ENCODE assay signal across 19 cellular contexts in genomic region chr6:3706547-3707467, GRCh38. TPM values are rescaled to one million over a fixed set of nuclear protein-coding genes. Genes with fewer than 3 reads are reported as not detected.
DNase-seq lines count a peak whose midpoint lies in the region; ATAC-seq and TF ChIP-seq lines count a peak whose summit lies in the region.
"Had no signal": no experiment of that assay in that cellular context is flagged by ENCODE, and none has a peak within 500 bp of the region (broad histone marks: within the 10 kb centered on the region; RNA-seq: fewer than 3 reads in every experiment).

No MANE protein-coding gene starts in this region.

- no peaks in the 10 kb centered on the region for H3K36me3 ChIP-seq in right lobe of liver
- H3K36me3 ChIP-seq in neural progenitor cell: no peaks in the 10 kb centered on the region
- no peaks in the 10 kb centered on the region for H3K36me3 ChIP-seq in thyroid gland
- H3K36me3 ChIP-seq: BLaER1 treated with 17β-estradiol and CSF1 and Interleukin-3, amounts not matched to agents 10 nM and 100 nM had no signal

- H3K27me3 ChIP-seq in right lobe of liver: no peaks in the 10 kb centered on the region
- no peaks in the 10 kb centered on the region for H3K27me3 ChIP-seq in neural progenitor cell
- no peaks in the 10 kb centered on the region for H3K27me3 ChIP-seq in thyroid gland
- H3K27me3 ChIP-seq: BLaER1 treated with 17β-estradiol and CSF1 and Interleukin-3, amounts not matched to agents 10 nM and 100 nM had no signal

- H3K4me3 ChIP-seq in cardiac fibroblast (replicated peaks in 1 of 2; ENCODE audit: low read depth in 2 of 2, low read length in 2 of 2): no peak overlapping the region
- no peak overlapping the region for H3K4me3 ChIP-seq in right lobe of liver
- H3K4me3 ChIP-seq in neural progenitor cell: no peak overlapping the region
- no peak overlapping the region for H3K4me3 ChIP-seq in thyroid gland (replicated peaks in 1 of 3)
- H3K4me3 ChIP-seq: A549; BLaER1 treated with 17β-estradiol and CSF1 and Interleukin-3, amounts not matched to agents 10 nM and 100 nM; GM12878 had no signal

- peaks cover 2% of the 10 kb centered on the region for H3K36me3 Mint-ChIP-seq in neural progenitor cell

- TF ChIP-seq POLR2A in right lobe of liver (IDR thresholded peaks at IDR 0.05): no peak
- no peak for TF ChIP-seq POLR2A in thyroid gland (IDR thresholded peaks at IDR 0.05)

- peaks cover 7% of the 10 kb centered on the region for H3K27me3 Mint-ChIP-seq in neural progenitor cell (ENCODE audit: insufficient read depth, low read depth)

- H2AFZ ChIP-seq in neural progenitor cell (replicated peaks): no peak overlapping the region

- no peak overlapping the region for H3K9ac ChIP-seq in neural progenitor cell
- H3K9ac ChIP-seq: BLaER1 treated with 17β-estradiol and CSF1 and Interleukin-3, amounts not matched to agents 10 nM and 100 nM had no signal

- no peaks in the 10 kb centered on the region for H3F3A ChIP-seq in neural progenitor cell (ENCODE audit: low read depth)

- H3K27ac ChIP-seq in right lobe of liver (no peak overlapping the region), neural progenitor cell (no peak overlapping the region), thyroid gland (no peak overlapping the region)
- H3K27ac ChIP-seq: A549 had no signal

- H4K20me1 ChIP-seq in neural progenitor cell (ENCODE audit: low read depth): no peaks in the 10 kb centered on the region
- H4K20me1 ChIP-seq: BLaER1 treated with 17β-estradiol and CSF1 and Interleukin-3, amounts not matched to agents 10 nM and 100 nM had no signal

- DNase-seq in HT1080 (ENCODE audit: low read depth): peak; percentile 27
- peak; percentile 48 to 87 for DNase-seq in cardiac fibroblast (ENCODE audit: low read depth in 2 of 2)
- peak; percentile 61 for DNase-seq in fibroblast of peridontal ligament (ENCODE audit: extremely low read depth)
- no peak for DNase-seq in right lobe of liver
- no peak for DNase-seq in neural progenitor cell (ENCODE audit: low spot score)
- DNase-seq in NCI-H345 (lab: John Stamatoyannopoulos, UW): no peak
- DNase-seq in activated gamma-delta T cell (lab: John Stamatoyannopoulos, UW): no peak
- no peak for DNase-seq in thyroid gland
- DNase-seq: DND-41, KBM-7, NCI-H1048, NCI-H146, NCI-H2081, NCI-H2227 treated with DMSO at 0.1 percent for 48 hours, NCI-H524 treated with DMSO at 0.1 percent for 48 hours had no signal

- no peaks in the 10 kb centered on the region for H3K4me1 ChIP-seq in right lobe of liver
- no peaks in the 10 kb centered on the region for H3K4me1 ChIP-seq in neural progenitor cell
- H3K4me1 ChIP-seq in thyroid gland: peaks cover 0 to 2% of the 10 kb centered on the region in 2 donors
- H3K4me1 ChIP-seq: A549 had no signal

- 70% methylated on average over 6 of the region's 7 CpGs for WGBS in right lobe of liver (ENCODE audit: insufficient coverage, low coverage, low lambda C conversion rate, missing lambda C conversion rate)
- 83 to 84% methylated on average over 7 of the region's 7 CpGs for WGBS in thyroid gland, 2 donors

- ATAC-seq in right lobe of liver: peak in 3 of 4 donors; percentile 19 to 64 (median 36)
- ATAC-seq: A549, GM12878, Panc1 had no signal

- no peak for TF ChIP-seq CTCF in cardiac fibroblast (IDR thresholded peaks at IDR 0.05; ENCODE audit: low read depth, low read length)
- TF ChIP-seq CTCF in right lobe of liver (IDR thresholded peaks at IDR 0.05): no peak
- no peak for TF ChIP-seq CTCF in neural progenitor cell (IDR thresholded peaks at IDR 0.05)
- TF ChIP-seq CTCF in thyroid gland (IDR thresholded peaks at IDR 0.05): no peak

- no peak overlapping the region for H3K4me3 Mint-ChIP-seq in neural progenitor cell

- no peak overlapping the region for H3K4me2 ChIP-seq in neural progenitor cell
- H3K4me2 ChIP-seq: A549 had no signal

- H3K79me2 ChIP-seq in neural progenitor cell (ENCODE audit: low read depth): no peaks in the 10 kb centered on the region

- intact Hi-C loops in right lobe of liver (cut with DNase I) (no loop called here), thyroid gland (cut with DNase I) (no loop called here)

- peaks cover 8% of the 10 kb centered on the region for H3K9me3 Mint-ChIP-seq in neural progenitor cell

- no peak overlapping the region for H3K27ac Mint-ChIP-seq in neural progenitor cell

- peaks cover 10% of the 10 kb centered on the region for H3K4me1 Mint-ChIP-seq in neural progenitor cell

- H3K9me3 ChIP-seq in right lobe of liver: no peaks in the 10 kb centered on the region
- H3K9me3 ChIP-seq in neural progenitor cell (ENCODE audit: low read depth): no peaks in the 10 kb centered on the region
- no peaks in the 10 kb centered on the region for H3K9me3 ChIP-seq in thyroid gland
- H3K9me3 ChIP-seq: A549 had no signal

RNA-seq across cellular contexts. Expression of gene PXDC1, which starts 44.7 kb away (rescaled TPM):
- 27.6 and 28.2 TPM in 2 replicates for total RNA-seq in HT1080 (2014; rRNA removed; shearing (Covaris generic))
- 30.5 and 31.4 TPM in 2 replicates for polyA plus RNA-seq in HT1080 (2015; cell fraction: cytosol; rRNA removed)
- polyA plus RNA-seq in HT1080 (2015; cell fraction: nucleus; rRNA removed): 15.6 and 28.1 TPM in 2 replicates
- total RNA-seq in right lobe of liver: 100 to 1,000 TPM in 3 of 6 experiments, 10 to 100 TPM in 3; 50.5 to 250 (median 97.5) TPM
- total RNA-seq in neural progenitor cell (ENCODE audit: low replicate concordance): 1.5 and 2.0 TPM in 2 replicates
- total RNA-seq in thyroid gland: 100 to 1,000 TPM in 1 of 4 donors, 10 to 100 TPM in 3; 73.5 to 102 (median 82.7) TPM

Comparison
In these comparisons a context has a peak if more than half of its experiments do, and no peak if none do; other contexts are left out.
1. DNase-seq: peak in HT1080 (single experiment), cardiac fibroblast (2 of 2) and fibroblast of peridontal ligament (single experiment); none in right lobe of liver (0 of 3), neural progenitor cell (single experiment), NCI-H345 (single experiment), activated gamma-delta T cell (single experiment) and thyroid gland (0 of 2).